In the genomic region with DNA sequence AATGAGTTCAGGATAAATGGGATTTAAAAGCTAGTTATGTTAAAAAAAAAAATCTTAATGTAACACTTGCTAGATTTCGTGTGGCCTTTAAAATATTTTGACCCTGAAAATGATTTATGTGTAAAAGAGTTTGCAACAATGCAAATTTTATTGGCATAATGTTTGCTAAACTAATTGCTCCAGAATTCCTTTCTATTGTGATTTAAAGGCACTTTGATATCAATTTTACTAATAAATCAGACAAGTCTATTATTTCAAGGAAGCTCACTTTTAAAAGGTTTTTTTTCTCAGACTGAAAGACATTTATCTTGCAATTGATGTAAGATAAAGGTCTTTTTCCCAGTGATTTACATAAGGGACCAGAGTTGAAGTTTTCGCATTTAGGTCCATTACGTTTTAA, we compare ENCODE assay signal across 2 cellular contexts.
TF ChIP-seq lines count a peak whose summit lies in the region.

No MANE protein-coding gene starts in this region.

TF ChIP-seq in HEK293, 187 proteins besides CTCF, POLR2A, EP300 and RAD21:
- peak; percentile 8; the same call in 1 of the 2 replicates for TF ChIP-seq PRDM6 (tag by site-specific recombination; IDR thresholded peaks at IDR 0.05)
- no peak for TF ChIP-seq ZNF10 (tag by site-specific recombination; IDR thresholded peaks at IDR 0.05)
- 0 out of 2 replicates have a peak, but pooled peaks have one; percentile 21 for TF ChIP-seq GLI2 (tag by site-specific recombination; IDR thresholded peaks at IDR 0.05; ENCODE audit: borderline replicate concordance, low read depth)

TF ChIP-seq in endothelial cell of umbilical vein, 7 proteins besides CTCF, POLR2A, EP300 and RAD21:
- TF ChIP-seq JUN (IDR thresholded peaks at IDR 0.05; ENCODE audit: borderline replicate concordance, insufficient read depth, insufficient read length, low read depth), result no peak
- TF ChIP-seq MYC (IDR thresholded peaks at IDR 0.05; ENCODE audit: low read depth, low read length), result no peak
- TF ChIP-seq, protein P1, sequence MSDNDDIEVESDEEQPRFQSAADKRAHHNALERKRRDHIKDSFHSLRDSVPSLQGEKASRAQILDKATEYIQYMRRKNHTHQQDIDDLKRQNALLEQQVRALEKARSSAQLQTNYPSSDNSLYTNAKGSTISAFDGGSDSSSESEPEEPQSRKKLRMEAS (IDR thresholded peaks at IDR 0.05; ENCODE audit: insufficient read depth, insufficient read length), result no peak
- no peak for TF ChIP-seq EZH2 (IDR thresholded peaks at IDR 0.05; ENCODE audit: borderline replicate concordance, low read depth, low read length, severe bottlenecking)
- TF ChIP-seq POLR2AphosphoS5 (IDR thresholded peaks at IDR 0.05; ENCODE audit: insufficient read depth, low read depth, low read length), result no peak
- TF ChIP-seq GATA2 (IDR thresholded peaks at IDR 0.05; ENCODE audit: insufficient read depth, insufficient read length, low read depth, low read length), result no peak
- no peak for TF ChIP-seq FOS (IDR thresholded peaks at IDR 0.05; ENCODE audit: borderline replicate concordance, insufficient read depth, low read length)
TF ChIP-seq in endothelial cell of umbilical vein: peak in this region for 0.
